21 cellular contexts compared by ENCODE assay signal in genomic region chr11:1856306-1857005, GRCh38. TPM values are rescaled to one million over a fixed set of nuclear protein-coding genes. Genes with fewer than 3 reads are reported as not detected.
DNase-seq lines count a peak whose midpoint lies in the region; TF ChIP-seq lines count a peak whose summit lies in the region.
"Had no signal": no experiment of that assay in that cellular context is flagged by ENCODE, and none has a peak within 500 bp of the region (broad histone marks: within the 10 kb centered on the region; RNA-seq: fewer than 3 reads in every experiment).

No MANE protein-coding gene starts in this region.

- no peaks in the 10 kb centered on the region for H3F3A ChIP-seq in Loucy (ENCODE audit: low read depth)

- H3K4me1 ChIP-seq in Loucy (ENCODE audit: insufficient read depth, low read length, poor library complexity, severe bottlenecking) = peaks cover 10% of the 10 kb centered on the region
- H3K4me1 ChIP-seq in spleen = peaks cover 34 to 85% (median 64%) of the 10 kb centered on the region in 6 donors
- no peaks in the 10 kb centered on the region for H3K4me1 ChIP-seq in ascending aorta
- H3K4me1 ChIP-seq: Caco-2, gastroesophageal sphincter had no signal

- no peaks in the 10 kb centered on the region for H3K36me3 ChIP-seq in Loucy (ENCODE audit: insufficient read depth, low read length)
- peaks cover 0 to 36% (median 0%) of the 10 kb centered on the region in 6 donors for H3K36me3 ChIP-seq in spleen
- H3K36me3 ChIP-seq in ascending aorta = no peaks in the 10 kb centered on the region
- H3K36me3 ChIP-seq: gastroesophageal sphincter had no signal

- TF ChIP-seq CTCF in Loucy (conservative IDR thresholded peaks at IDR 0.05; ENCODE audit: low read length) (no peak), spleen (IDR thresholded peaks at IDR 0.05 in 8 of 11, conservative IDR thresholded peaks at IDR 0.05 in 3 of 11) (no peak), ascending aorta (IDR thresholded peaks at IDR 0.05) (no peak), coronary artery (IDR thresholded peaks at IDR 0.05) (no peak)

- H3K79me2 ChIP-seq in Loucy (ENCODE audit: insufficient read depth, low read length) = peaks cover 65% of the 10 kb centered on the region; the same call in 1 of the 2 replicates

- no peaks in the 10 kb centered on the region for H3K9me2 ChIP-seq in Loucy (replicated peaks; ENCODE audit: low read depth, low read length)

- no peak for TF ChIP-seq POLR2A in spleen (IDR thresholded peaks at IDR 0.05)

- H3K9me3 ChIP-seq in Loucy (ENCODE audit: insufficient read depth, low read depth, low read length) (no peaks in the 10 kb centered on the region), spleen (no peaks in the 10 kb centered on the region), ascending aorta (no peaks in the 10 kb centered on the region)
- H3K9me3 ChIP-seq: Caco-2, gastroesophageal sphincter had no signal

- H2AFZ ChIP-seq in Loucy (ENCODE audit: low read length) = no peak overlapping the region

- H4K20me1 ChIP-seq in Loucy (ENCODE audit: insufficient read depth, low read length, poor library complexity, severe bottlenecking) = peaks cover 11% of the 10 kb centered on the region

- peak overlapping the region; percentile 21 for H3K4me3 Mint-ChIP-seq in activated naive CD4-positive, alpha-beta T cell treated with anti-CD3 and anti-CD28 coated beads, Interleukin-2, amount 10 ng/mL, durations not matched to agents 7 days and 5 days
- H3K4me3 Mint-ChIP-seq in dendritic cell treated with granulocyte-macrophage colony-stimulating factor and Interleukin-4, amounts not matched to agents 40 ng/mL and 50 ng/mL, for 4 days = peak overlapping the region; percentile 55

- no peaks in the 10 kb centered on the region for H3K27me3 Mint-ChIP-seq in activated naive CD4-positive, alpha-beta T cell treated with anti-CD3 and anti-CD28 coated beads, Interleukin-2, amount 10 ng/mL, durations not matched to agents 7 days and 5 days
- H3K27me3 Mint-ChIP-seq in dendritic cell treated with granulocyte-macrophage colony-stimulating factor and Interleukin-4, amounts not matched to agents 40 ng/mL and 50 ng/mL, for 4 days = no peaks in the 10 kb centered on the region

- H3K36me3 Mint-ChIP-seq in activated naive CD4-positive, alpha-beta T cell treated with anti-CD3 and anti-CD28 coated beads, Interleukin-2, amount 10 ng/mL, durations not matched to agents 7 days and 5 days = peaks cover 30% of the 10 kb centered on the region
- H3K36me3 Mint-ChIP-seq in dendritic cell treated with granulocyte-macrophage colony-stimulating factor and Interleukin-4, amounts not matched to agents 40 ng/mL and 50 ng/mL, for 4 days (ENCODE audit: low read depth) = peaks cover 48% of the 10 kb centered on the region

- peaks cover 33% of the 10 kb centered on the region for H3K4me1 Mint-ChIP-seq in activated naive CD4-positive, alpha-beta T cell treated with anti-CD3 and anti-CD28 coated beads, Interleukin-2, amount 10 ng/mL, durations not matched to agents 7 days and 5 days
- H3K4me1 Mint-ChIP-seq in dendritic cell treated with granulocyte-macrophage colony-stimulating factor and Interleukin-4, amounts not matched to agents 40 ng/mL and 50 ng/mL, for 4 days (ENCODE audit: low read depth) = peaks cover 72% of the 10 kb centered on the region

- H3K27me3 ChIP-seq in Loucy (ENCODE audit: insufficient read depth, low read length, poor library complexity, severe bottlenecking) = no peaks in the 10 kb centered on the region
- no peaks in the 10 kb centered on the region for H3K27me3 ChIP-seq in spleen (replicated peaks in 1 of 7)
- H3K27me3 ChIP-seq in ascending aorta = no peaks in the 10 kb centered on the region
- H3K27me3 ChIP-seq: dorsolateral prefrontal cortex, gastroesophageal sphincter had no signal

- intact Hi-C loops in dendritic cell treated with granulocyte-macrophage colony-stimulating factor and Interleukin-4, amounts not matched to agents 40 ng/mL and 50 ng/mL, for 4 days (cut with micrococcal nuclease) = no loop called here
- intact Hi-C loops in spleen (cut with DNase I; ENCODE audit: low total_unique reads) (no loop called here), ascending aorta (cut with DNase I) (no loop called here)

- H3K9me3 Mint-ChIP-seq in activated naive CD4-positive, alpha-beta T cell treated with anti-CD3 and anti-CD28 coated beads, Interleukin-2, amount 10 ng/mL, durations not matched to agents 7 days and 5 days = no peaks in the 10 kb centered on the region
- H3K9me3 Mint-ChIP-seq in dendritic cell treated with granulocyte-macrophage colony-stimulating factor and Interleukin-4, amounts not matched to agents 40 ng/mL and 50 ng/mL, for 4 days = no peaks in the 10 kb centered on the region

- peak overlapping the region; percentile 6 for H3K9ac ChIP-seq in Loucy (ENCODE audit: low read depth, low read length, poor library complexity, severe bottlenecking)

- H3K27ac ChIP-seq in spleen (peak overlapping the region in 2 of 8 donors; percentile 91 to 94), ascending aorta (no peak overlapping the region), coronary artery (no peak overlapping the region)
- H3K27ac ChIP-seq: dorsolateral prefrontal cortex, gastroesophageal sphincter had no signal

- WGBS in spleen, 5 donors = 82 to 100% (median 87%) methylated on average over 7 to 13 of the region's 13 CpGs

- H3K4me3 ChIP-seq in Loucy (ENCODE audit: low read length, poor library complexity, severe bottlenecking) = peak overlapping the region; percentile 22
- H3K4me3 ChIP-seq in spleen = peak overlapping the region in 1 of 8 donors; percentile 71
- no peak overlapping the region for H3K4me3 ChIP-seq in ascending aorta
- no peak overlapping the region for H3K4me3 ChIP-seq in coronary artery
- H3K4me3 ChIP-seq: dorsolateral prefrontal cortex, gastroesophageal sphincter had no signal

- H3K4me2 ChIP-seq in Loucy (ENCODE audit: low read depth, low read length, poor library complexity, severe bottlenecking) = peak overlapping the region; percentile 72

- DNase-seq in activated naive CD4-positive, alpha-beta T cell treated with anti-CD3 and anti-CD28 coated beads, Interleukin-2, amount 10 ng/mL, durations not matched to agents 7 days and 5 days = no peak
- no peak for DNase-seq in activated naive CD4-positive, alpha-beta T cell (lab: John Stamatoyannopoulos, UW)
- DNase-seq in spleen (peak; percentile 81), ascending aorta (ENCODE audit: low spot score in 2 of 2) (no peak), SHP77 treated with DMSO at 0.1 percent for 48 hours (lab: John Stamatoyannopoulos, UW) (no peak), coronary artery (ENCODE audit: low spot score) (no peak)
- DNase-seq: Caco-2; dorsolateral prefrontal cortex; HCEC 1CT; NCI-H2029 treated with DMSO at 0.1 percent for 48 hours; NCI-H524; posterior cingulate gyrus; SIG-M5; stimulated activated CD4-positive, alpha-beta T cell treated with anti-CD3 and anti-CD28 coated beads, Interleukin-2, amount 100 ng/mL, for 48 hours had no signal

- CTCF ChIA-PET in activated naive CD4-positive, alpha-beta T cell treated with anti-CD3 and anti-CD28 coated beads, Interleukin-2, amount 10 ng/mL, durations not matched to agents 7 days and 5 days (lab: Charles Lee) = interaction anchor here (0.6 to 2.1 kb wide), 2 partner anchors 23 to 26 kb away, joined by 3 to 8 read pairs; no protein-coding TSS in a partner anchor

- no peak overlapping the region for H3K27ac Mint-ChIP-seq in activated naive CD4-positive, alpha-beta T cell treated with anti-CD3 and anti-CD28 coated beads, Interleukin-2, amount 10 ng/mL, durations not matched to agents 7 days and 5 days
- H3K27ac Mint-ChIP-seq in dendritic cell treated with granulocyte-macrophage colony-stimulating factor and Interleukin-4, amounts not matched to agents 40 ng/mL and 50 ng/mL, for 4 days = peak overlapping the region; percentile 36

RNA-seq across cellular contexts. Expression of gene LSP1, which starts 3.6 kb away (rescaled TPM):
- total RNA-seq in spleen (100 to 1,000 TPM; 227 to 422 (median 358) TPM), ascending aorta (41.9 TPM)
- polyA plus RNA-seq in spleen = 100 to 1,000 TPM; 136 to 350 (median 148) TPM
- total RNA-seq: Caco-2 had no signal

RNA-seq across cellular contexts. Expression of gene TNNI2, which starts 17.7 kb away (rescaled TPM):
- total RNA-seq in spleen (1 to 10 TPM; 2.3 to 8.6 (median 5.2) TPM), ascending aorta (not detected)
- polyA plus RNA-seq in spleen = 10 to 100 TPM in 2 of 3 donors, 1 to 10 TPM in 1; 7.3 to 21.8 (median 13.0) TPM
- total RNA-seq: temporal lobe had no signal

RNA-seq across cellular contexts. Expression of gene SYT8, which starts 21.7 kb away (rescaled TPM):
- not detected for total RNA-seq in spleen
- polyA plus RNA-seq in spleen = under 1 TPM in 1 of 3 donors, not detected in 2; 0.83 TPM
- not detected for total RNA-seq in ascending aorta
- total RNA-seq: OCI-LY7, skeletal muscle tissue, temporal lobe had no signal

RNA-seq across cellular contexts. Expression of gene PRR33, which starts 35.2 kb away (rescaled TPM):
- total RNA-seq in spleen (not detected), ascending aorta (not detected)
- polyA plus RNA-seq in spleen = under 1 TPM; 0.03 to 0.64 (median 0.20) TPM
- total RNA-seq: Caco-2, dorsolateral prefrontal cortex, gastroesophageal sphincter, liver, OCI-LY7, temporal lobe had no signal
- polyA plus RNA-seq: liver had no signal
